1 cellular context compared by ENCODE assay signal in genomic region chr9:71741841-71742648, GRCh38.
TF ChIP-seq lines count a peak whose summit lies in the region.

No MANE protein-coding gene starts in this region.

TF ChIP-seq in K562, 482 proteins besides CTCF, POLR2A, EP300 and RAD21 (continued from another document and continues in another):
- TF ChIP-seq NFRKB (IDR thresholded peaks at IDR 0.05; ENCODE audit: low read depth) (no peak), ZNF655 (CRISPR knock-in tag; IDR thresholded peaks at IDR 0.05) (no peak), XRCC3 (IDR thresholded peaks at IDR 0.05) (no peak), GATA2 (CRISPR knock-in tag; IDR thresholded peaks at IDR 0.05) (peak; percentile 69), ZNF584 (CRISPR knock-in tag; IDR thresholded peaks at IDR 0.05; ENCODE audit: low read depth) (peak; percentile 57; the same call in 1 of the 2 replicates), KDM4B (IDR thresholded peaks at IDR 0.05; ENCODE audit: borderline replicate concordance in 2 of 2, low read depth in 1 of 2) (no peak), NCOA1 (IDR thresholded peaks at IDR 0.05; ENCODE audit: low read depth) (peak; percentile 62; the same call in 1 of the 2 replicates), CTBP1 (IDR thresholded peaks at IDR 0.05; ENCODE audit: borderline replicate concordance) (peak; percentile 12; the same call in 1 of the 2 replicates), OTX1 (CRISPR knock-in tag; IDR thresholded peaks at IDR 0.05) (no peak), SMARCA5 (IDR thresholded peaks at IDR 0.05) (no peak), ZBTB33 (CRISPR knock-in tag; IDR thresholded peaks at IDR 0.05) (no peak), BCOR (IDR thresholded peaks at IDR 0.05) (peak; percentile 16; the same call in 1 of the 2 replicates), RBBP5 (IDR thresholded peaks at IDR 0.05; ENCODE audit: borderline replicate concordance, insufficient read depth, low read length, poor library complexity, severe bottlenecking) (no peak), ETS1 (conservative IDR thresholded peaks at IDR 0.05; ENCODE audit: control insufficient read depth, low read depth, low read length) (no peak), CTCFL (IDR thresholded peaks at IDR 0.05; ENCODE audit: borderline replicate concordance, insufficient read depth, low read depth, low read length, poor library complexity, severe bottlenecking) (no peak), TGIF2 (CRISPR knock-in tag; IDR thresholded peaks at IDR 0.05) (no peak), ETV5 (CRISPR knock-in tag; IDR thresholded peaks at IDR 0.05; ENCODE audit: low read depth) (no peak), SREBF1 (IDR thresholded peaks at IDR 0.05; ENCODE audit: borderline replicate concordance, low read depth, low read length) (no peak), MYNN (IDR thresholded peaks at IDR 0.05) (peak; percentile 25; the same call in 1 of the 2 replicates), MYNN (CRISPR knock-in tag; IDR thresholded peaks at IDR 0.05) (no peak), GMEB1 (CRISPR knock-in tag; IDR thresholded peaks at IDR 0.05) (no peak), NBN (IDR thresholded peaks at IDR 0.05; ENCODE audit: low read depth) (no peak; the same call in 1 of the 2 replicates), HEY1 (CRISPR knock-in tag; IDR thresholded peaks at IDR 0.05; ENCODE audit: borderline replicate concordance) (no peak), CREB5 (CRISPR knock-in tag; IDR thresholded peaks at IDR 0.05) (no peak), MYC (IDR thresholded peaks at IDR 0.05; ENCODE audit: low read depth, low read length) (0 out of 2 replicates have a peak, but pooled peaks have one; percentile 24), MYC (CRISPR knock-in tag; IDR thresholded peaks at IDR 0.05; ENCODE audit: borderline replicate concordance, low read depth) (no peak), PTBP1 (IDR thresholded peaks at IDR 0.05; ENCODE audit: low read depth, low read length) (no peak), TRIM24 (IDR thresholded peaks at IDR 0.05) (peak; percentile 63 to 85; a peak in 3 of 4 replicates), HOMEZ (CRISPR knock-in tag; IDR thresholded peaks at IDR 0.05) (no peak), PHF20 (IDR thresholded peaks at IDR 0.05; ENCODE audit: partially characterized antibody) (no peak), ARNT (IDR thresholded peaks at IDR 0.05) (0 out of 4 replicates have a peak, but pooled peaks of 1 of the 2 experiments have one; percentile 66), HDAC6 (IDR thresholded peaks at IDR 0.05; ENCODE audit: low read depth, low read length) (no peak), MTA1 (IDR thresholded peaks at IDR 0.05; ENCODE audit: borderline replicate concordance) (no peak), ETS2 (tag; IDR thresholded peaks at IDR 0.05; ENCODE audit: borderline replicate concordance, poor library complexity, severe bottlenecking) (no peak), CHD2 (IDR thresholded peaks at IDR 0.05; ENCODE audit: low read depth, low read length) (no peak), PBX2 (CRISPR knock-in tag; IDR thresholded peaks at IDR 0.05; ENCODE audit: low read depth) (no peak), PBX2 (tag; conservative IDR thresholded peaks at IDR 0.05; ENCODE audit: low read depth) (no peak), TBP (optimal IDR thresholded peaks at IDR 0.05; ENCODE audit: low read depth, low read length) (no peak), GABPB1 (CRISPR knock-in tag; IDR thresholded peaks at IDR 0.05) (no peak), E2F5 (CRISPR knock-in tag; IDR thresholded peaks at IDR 0.05) (no peak)
